In the genomic region with DNA sequence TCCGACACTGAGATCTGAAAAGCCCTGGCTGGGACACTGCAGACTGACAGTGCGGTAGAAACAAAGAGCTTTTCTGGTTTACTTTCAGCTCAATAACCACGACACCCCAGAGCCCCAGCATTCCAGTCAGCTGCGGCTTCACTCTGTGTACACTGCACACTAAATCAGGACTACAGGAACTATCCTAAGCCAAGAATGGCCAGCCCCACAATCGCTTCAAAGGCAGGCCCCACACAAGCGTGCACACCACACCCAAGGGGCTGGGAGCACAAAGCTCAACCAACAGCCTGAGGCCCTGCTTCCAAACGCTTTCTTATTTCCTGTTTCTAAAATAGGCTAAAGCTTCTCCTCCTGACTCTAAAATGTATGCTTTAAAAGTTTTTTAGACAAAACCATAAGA, we compare ENCODE assay signal across 1 cellular context.
TF ChIP-seq lines count a peak whose summit lies in the region.

No MANE protein-coding gene starts in this region.

TF ChIP-seq in HepG2, 621 proteins besides CTCF, POLR2A, EP300 and RAD21 (continued from another document and continues in another):
- TF ChIP-seq, protein P1, sequence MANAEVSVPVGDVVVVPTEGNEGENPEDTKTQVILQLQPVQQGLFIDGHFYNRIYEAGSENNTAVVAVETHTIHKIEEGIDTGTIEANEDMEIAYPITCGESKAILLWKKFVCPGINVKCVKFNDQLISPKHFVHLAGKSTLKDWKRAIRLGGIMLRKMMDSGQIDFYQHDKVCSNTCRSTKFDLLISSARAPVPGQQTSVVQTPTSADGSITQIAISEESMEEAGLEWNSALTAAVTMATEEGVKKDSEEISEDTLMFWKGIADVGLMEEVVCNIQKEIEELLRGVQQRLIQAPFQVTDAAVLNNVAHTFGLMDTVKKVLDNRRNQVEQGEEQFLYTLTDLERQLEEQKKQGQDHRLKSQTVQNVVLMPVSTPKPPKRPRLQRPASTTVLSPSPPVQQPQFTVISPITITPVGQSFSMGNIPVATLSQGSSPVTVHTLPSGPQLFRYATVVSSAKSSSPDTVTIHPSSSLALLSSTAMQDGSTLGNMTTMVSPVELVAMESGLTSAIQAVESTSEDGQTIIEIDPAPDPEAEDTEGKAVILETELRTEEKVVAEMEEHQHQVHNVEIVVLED (CRISPR knock-in tag; IDR thresholded peaks at IDR 0.05; ENCODE audit: borderline replicate concordance): no peak
- TF ChIP-seq, protein P2, sequence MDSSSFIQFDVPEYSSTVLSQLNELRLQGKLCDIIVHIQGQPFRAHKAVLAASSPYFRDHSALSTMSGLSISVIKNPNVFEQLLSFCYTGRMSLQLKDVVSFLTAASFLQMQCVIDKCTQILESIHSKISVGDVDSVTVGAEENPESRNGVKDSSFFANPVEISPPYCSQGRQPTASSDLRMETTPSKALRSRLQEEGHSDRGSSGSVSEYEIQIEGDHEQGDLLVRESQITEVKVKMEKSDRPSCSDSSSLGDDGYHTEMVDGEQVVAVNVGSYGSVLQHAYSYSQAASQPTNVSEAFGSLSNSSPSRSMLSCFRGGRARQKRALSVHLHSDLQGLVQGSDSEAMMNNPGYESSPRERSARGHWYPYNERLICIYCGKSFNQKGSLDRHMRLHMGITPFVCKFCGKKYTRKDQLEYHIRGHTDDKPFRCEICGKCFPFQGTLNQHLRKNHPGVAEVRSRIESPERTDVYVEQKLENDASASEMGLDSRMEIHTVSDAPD (CRISPR knock-in tag; IDR thresholded peaks at IDR 0.05): no peak
- TF ChIP-seq ZNF496 (CRISPR knock-in tag; IDR thresholded peaks at IDR 0.05; ENCODE audit: insufficient replicate concordance) (no peak), FOXC1 (CRISPR knock-in tag; IDR thresholded peaks at IDR 0.05; ENCODE audit: borderline replicate concordance) (no peak), ZFP41 (CRISPR knock-in tag; IDR thresholded peaks at IDR 0.05; ENCODE audit: borderline replicate concordance) (no peak), ZNF234 (CRISPR knock-in tag; conservative IDR thresholded peaks at IDR 0.05) (no peak), HDAC2 (CRISPR knock-in tag; IDR thresholded peaks at IDR 0.05) (no peak), KLF15 (CRISPR knock-in tag; IDR thresholded peaks at IDR 0.05; ENCODE audit: borderline replicate concordance) (no peak), SETDB1 (CRISPR knock-in tag; IDR thresholded peaks at IDR 0.05; ENCODE audit: borderline replicate concordance) (no peak), ZNF235 (CRISPR knock-in tag; IDR thresholded peaks at IDR 0.05; ENCODE audit: borderline replicate concordance) (no peak), ZNF121 (CRISPR knock-in tag; IDR thresholded peaks at IDR 0.05) (peak; percentile 28; the same call in 1 of the 2 replicates), ARNT (IDR thresholded peaks at IDR 0.05) (no peak), BRD4 (CRISPR knock-in tag; IDR thresholded peaks at IDR 0.05) (no peak), HDAC1 (CRISPR knock-in tag; IDR thresholded peaks at IDR 0.05) (no peak; the same call in 1 of the 2 replicates), HNRNPUL1 (IDR thresholded peaks at IDR 0.05; ENCODE audit: low read depth, low read length) (no peak), SPEN (CRISPR knock-in tag; IDR thresholded peaks at IDR 0.05; ENCODE audit: low read depth) (0 out of 2 replicates have a peak, but pooled peaks have one; percentile 18), CBX1 (IDR thresholded peaks at IDR 0.05; ENCODE audit: low read depth) (no peak), JUNB (CRISPR knock-in tag; IDR thresholded peaks at IDR 0.05; ENCODE audit: borderline replicate concordance) (no peak), NPAS2 (CRISPR knock-in tag; IDR thresholded peaks at IDR 0.05; ENCODE audit: borderline replicate concordance) (no peak)
- TF ChIP-seq, protein P3, sequence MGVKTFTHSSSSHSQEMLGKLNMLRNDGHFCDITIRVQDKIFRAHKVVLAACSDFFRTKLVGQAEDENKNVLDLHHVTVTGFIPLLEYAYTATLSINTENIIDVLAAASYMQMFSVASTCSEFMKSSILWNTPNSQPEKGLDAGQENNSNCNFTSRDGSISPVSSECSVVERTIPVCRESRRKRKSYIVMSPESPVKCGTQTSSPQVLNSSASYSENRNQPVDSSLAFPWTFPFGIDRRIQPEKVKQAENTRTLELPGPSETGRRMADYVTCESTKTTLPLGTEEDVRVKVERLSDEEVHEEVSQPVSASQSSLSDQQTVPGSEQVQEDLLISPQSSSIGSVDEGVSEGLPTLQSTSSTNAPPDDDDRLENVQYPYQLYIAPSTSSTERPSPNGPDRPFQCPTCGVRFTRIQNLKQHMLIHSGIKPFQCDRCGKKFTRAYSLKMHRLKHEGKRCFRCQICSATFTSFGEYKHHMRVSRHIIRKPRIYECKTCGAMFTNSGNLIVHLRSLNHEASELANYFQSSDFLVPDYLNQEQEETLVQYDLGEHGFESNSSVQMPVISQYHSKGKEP (CRISPR knock-in tag; IDR thresholded peaks at IDR 0.05): no peak
- TF ChIP-seq, protein P4, sequence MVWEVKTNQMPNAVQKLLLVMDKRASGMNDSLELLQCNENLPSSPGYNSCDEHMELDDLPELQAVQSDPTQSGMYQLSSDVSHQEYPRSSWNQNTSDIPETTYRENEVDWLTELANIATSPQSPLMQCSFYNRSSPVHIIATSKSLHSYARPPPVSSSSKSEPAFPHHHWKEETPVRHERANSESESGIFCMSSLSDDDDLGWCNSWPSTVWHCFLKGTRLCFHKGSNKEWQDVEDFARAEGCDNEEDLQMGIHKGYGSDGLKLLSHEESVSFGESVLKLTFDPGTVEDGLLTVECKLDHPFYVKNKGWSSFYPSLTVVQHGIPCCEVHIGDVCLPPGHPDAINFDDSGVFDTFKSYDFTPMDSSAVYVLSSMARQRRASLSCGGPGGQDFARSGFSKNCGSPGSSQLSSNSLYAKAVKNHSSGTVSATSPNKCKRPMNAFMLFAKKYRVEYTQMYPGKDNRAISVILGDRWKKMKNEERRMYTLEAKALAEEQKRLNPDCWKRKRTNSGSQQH (CRISPR knock-in tag; IDR thresholded peaks at IDR 0.05; ENCODE audit: low read depth): no peak
- TF ChIP-seq, protein P5, sequence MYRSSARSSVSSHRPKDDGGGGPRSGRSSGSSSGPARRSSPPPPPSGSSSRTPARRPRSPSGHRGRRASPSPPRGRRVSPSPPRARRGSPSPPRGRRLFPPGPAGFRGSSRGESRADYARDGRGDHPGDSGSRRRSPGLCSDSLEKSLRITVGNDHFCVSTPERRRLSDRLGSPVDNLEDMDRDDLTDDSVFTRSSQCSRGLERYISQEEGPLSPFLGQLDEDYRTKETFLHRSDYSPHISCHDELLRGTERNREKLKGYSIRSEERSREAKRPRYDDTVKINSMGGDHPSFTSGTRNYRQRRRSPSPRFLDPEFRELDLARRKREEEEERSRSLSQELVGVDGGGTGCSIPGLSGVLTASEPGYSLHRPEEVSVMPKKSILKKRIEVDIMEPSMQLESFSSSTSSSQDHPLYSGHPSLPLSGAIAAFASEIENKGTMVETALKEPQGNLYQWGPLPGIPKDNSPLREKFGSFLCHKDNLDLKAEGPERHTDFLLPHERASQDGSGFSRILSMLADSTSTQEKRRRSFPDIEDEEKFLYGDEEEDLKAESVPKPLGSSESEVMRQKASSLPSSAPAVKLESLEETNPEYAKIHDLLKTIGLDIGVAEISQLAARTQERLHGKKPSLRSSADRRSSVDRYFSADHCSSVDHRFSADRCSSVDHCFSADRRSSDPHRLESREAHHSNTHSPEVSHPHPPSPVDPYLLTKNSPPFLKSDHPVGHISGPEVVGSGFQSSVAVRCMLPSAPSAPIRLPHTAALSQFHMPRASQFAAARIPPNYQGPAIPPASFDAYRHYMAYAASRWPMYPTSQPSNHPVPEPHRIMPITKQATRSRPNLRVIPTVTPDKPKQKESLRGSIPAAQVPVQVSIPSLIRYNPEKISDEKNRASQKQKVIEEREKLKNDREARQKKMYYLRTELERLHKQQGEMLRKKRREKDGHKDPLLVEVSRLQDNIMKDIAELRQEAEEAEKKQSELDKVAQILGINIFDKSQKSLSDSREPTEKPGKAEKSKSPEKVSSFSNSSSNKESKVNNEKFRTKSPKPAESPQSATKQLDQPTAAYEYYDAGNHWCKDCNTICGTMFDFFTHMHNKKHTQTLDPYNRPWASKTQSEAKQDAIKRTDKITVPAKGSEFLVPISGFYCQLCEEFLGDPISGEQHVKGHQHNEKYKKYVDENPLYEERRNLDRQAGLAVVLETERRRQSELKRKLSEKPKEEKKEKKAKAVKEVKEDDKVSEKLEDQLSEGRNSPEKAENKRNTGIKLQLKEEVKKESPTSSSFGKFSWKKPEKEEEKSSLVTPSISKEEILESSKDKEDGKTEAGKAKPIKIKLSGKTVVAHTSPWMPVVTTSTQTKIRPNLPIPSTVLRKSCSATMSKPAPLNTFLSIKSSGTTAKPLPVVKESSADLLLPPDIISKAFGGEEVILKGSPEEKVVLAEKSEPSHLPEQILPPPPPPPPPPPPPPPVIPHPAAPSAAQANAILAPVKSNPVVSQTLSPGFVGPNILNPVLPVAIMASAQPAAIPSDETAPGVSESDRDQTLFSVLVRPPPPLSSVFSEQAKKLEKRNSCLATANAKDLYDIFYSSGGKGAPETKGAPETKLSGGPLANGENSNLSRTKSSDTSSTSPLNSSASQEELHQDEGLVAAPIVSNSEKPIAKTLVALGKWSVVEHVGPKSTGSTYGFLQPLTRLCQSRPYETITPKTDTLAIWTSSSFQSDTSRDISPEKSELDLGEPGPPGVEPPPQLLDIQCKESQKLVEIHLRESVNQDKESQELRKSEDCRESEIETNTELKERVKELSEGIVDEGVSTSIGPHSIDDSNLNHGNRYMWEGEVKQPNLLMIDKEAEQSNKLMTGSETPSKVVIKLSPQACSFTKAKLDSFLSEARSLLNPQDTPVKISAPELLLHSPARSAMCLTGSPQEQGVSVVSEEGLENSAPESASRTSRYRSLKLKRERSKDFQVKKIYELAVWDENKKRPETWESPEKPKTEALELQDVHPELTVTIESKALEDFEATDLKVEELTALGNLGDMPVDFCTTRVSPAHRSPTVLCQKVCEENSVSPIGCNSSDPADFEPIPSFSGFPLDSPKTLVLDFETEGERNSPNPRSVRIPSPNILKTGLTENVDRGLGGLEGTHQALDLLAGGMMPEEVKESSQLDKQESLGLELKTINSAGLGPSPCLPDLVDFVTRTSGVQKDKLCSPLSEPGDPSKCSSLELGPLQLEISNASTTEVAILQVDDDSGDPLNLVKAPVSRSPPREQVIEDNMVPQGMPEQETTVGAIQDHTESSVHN (CRISPR knock-in tag; IDR thresholded peaks at IDR 0.05): no peak
- TF ChIP-seq, protein P6, sequence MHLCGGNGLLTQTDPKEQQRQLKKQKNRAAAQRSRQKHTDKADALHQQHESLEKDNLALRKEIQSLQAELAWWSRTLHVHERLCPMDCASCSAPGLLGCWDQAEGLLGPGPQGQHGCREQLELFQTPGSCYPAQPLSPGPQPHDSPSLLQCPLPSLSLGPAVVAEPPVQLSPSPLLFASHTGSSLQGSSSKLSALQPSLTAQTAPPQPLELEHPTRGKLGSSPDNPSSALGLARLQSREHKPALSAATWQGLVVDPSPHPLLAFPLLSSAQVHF (CRISPR knock-in tag; IDR thresholded peaks at IDR 0.05): no peak
- TF ChIP-seq, protein P7, sequence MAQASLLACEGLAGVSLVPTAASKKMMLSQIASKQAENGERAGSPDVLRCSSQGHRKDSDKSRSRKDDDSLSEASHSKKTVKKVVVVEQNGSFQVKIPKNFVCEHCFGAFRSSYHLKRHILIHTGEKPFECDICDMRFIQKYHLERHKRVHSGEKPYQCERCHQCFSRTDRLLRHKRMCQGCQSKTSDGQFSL (CRISPR knock-in tag; IDR thresholded peaks at IDR 0.05): no peak
- TF ChIP-seq, protein P8, sequence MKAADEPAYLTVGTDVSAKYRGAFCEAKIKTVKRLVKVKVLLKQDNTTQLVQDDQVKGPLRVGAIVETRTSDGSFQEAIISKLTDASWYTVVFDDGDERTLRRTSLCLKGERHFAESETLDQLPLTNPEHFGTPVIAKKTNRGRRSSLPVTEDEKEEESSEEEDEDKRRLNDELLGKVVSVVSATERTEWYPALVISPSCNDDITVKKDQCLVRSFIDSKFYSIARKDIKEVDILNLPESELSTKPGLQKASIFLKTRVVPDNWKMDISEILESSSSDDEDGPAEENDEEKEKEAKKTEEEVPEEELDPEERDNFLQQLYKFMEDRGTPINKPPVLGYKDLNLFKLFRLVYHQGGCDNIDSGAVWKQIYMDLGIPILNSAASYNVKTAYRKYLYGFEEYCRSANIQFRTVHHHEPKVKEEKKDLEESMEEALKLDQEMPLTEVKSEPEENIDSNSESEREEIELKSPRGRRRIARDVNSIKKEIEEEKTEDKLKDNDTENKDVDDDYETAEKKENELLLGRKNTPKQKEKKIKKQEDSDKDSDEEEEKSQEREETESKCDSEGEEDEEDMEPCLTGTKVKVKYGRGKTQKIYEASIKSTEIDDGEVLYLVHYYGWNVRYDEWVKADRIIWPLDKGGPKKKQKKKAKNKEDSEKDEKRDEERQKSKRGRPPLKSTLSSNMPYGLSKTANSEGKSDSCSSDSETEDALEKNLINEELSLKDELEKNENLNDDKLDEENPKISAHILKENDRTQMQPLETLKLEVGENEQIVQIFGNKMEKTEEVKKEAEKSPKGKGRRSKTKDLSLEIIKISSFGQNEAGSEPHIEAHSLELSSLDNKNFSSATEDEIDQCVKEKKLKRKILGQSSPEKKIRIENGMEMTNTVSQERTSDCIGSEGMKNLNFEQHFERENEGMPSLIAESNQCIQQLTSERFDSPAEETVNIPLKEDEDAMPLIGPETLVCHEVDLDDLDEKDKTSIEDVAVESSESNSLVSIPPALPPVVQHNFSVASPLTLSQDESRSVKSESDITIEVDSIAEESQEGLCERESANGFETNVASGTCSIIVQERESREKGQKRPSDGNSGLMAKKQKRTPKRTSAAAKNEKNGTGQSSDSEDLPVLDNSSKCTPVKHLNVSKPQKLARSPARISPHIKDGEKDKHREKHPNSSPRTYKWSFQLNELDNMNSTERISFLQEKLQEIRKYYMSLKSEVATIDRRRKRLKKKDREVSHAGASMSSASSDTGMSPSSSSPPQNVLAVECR (CRISPR knock-in tag; IDR thresholded peaks at IDR 0.05; ENCODE audit: borderline replicate concordance): peak; percentile 48; the same call in 1 of the 2 replicates
- TF ChIP-seq, protein P9, sequence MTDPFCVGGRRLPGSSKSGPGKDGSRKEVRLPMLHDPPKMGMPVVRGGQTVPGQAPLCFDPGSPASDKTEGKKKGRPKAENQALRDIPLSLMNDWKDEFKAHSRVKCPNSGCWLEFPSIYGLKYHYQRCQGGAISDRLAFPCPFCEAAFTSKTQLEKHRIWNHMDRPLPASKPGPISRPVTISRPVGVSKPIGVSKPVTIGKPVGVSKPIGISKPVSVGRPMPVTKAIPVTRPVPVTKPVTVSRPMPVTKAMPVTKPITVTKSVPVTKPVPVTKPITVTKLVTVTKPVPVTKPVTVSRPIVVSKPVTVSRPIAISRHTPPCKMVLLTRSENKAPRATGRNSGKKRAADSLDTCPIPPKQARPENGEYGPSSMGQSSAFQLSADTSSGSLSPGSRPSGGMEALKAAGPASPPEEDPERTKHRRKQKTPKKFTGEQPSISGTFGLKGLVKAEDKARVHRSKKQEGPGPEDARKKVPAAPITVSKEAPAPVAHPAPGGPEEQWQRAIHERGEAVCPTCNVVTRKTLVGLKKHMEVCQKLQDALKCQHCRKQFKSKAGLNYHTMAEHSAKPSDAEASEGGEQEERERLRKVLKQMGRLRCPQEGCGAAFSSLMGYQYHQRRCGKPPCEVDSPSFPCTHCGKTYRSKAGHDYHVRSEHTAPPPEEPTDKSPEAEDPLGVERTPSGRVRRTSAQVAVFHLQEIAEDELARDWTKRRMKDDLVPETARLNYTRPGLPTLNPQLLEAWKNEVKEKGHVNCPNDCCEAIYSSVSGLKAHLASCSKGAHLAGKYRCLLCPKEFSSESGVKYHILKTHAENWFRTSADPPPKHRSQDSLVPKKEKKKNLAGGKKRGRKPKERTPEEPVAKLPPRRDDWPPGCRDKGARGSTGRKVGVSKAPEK (CRISPR knock-in tag; IDR thresholded peaks at IDR 0.05; ENCODE audit: borderline replicate concordance): no peak
- TF ChIP-seq, protein P10, sequence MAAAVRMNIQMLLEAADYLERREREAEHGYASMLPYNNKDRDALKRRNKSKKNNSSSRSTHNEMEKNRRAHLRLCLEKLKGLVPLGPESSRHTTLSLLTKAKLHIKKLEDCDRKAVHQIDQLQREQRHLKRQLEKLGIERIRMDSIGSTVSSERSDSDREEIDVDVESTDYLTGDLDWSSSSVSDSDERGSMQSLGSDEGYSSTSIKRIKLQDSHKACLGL (CRISPR knock-in tag; IDR thresholded peaks at IDR 0.05): no peak
- TF ChIP-seq, protein P11, sequence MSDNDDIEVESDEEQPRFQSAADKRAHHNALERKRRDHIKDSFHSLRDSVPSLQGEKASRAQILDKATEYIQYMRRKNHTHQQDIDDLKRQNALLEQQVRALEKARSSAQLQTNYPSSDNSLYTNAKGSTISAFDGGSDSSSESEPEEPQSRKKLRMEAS (IDR thresholded peaks at IDR 0.05): no peak
